ENCODE assay signal across 8 cellular contexts in the genomic region with DNA sequence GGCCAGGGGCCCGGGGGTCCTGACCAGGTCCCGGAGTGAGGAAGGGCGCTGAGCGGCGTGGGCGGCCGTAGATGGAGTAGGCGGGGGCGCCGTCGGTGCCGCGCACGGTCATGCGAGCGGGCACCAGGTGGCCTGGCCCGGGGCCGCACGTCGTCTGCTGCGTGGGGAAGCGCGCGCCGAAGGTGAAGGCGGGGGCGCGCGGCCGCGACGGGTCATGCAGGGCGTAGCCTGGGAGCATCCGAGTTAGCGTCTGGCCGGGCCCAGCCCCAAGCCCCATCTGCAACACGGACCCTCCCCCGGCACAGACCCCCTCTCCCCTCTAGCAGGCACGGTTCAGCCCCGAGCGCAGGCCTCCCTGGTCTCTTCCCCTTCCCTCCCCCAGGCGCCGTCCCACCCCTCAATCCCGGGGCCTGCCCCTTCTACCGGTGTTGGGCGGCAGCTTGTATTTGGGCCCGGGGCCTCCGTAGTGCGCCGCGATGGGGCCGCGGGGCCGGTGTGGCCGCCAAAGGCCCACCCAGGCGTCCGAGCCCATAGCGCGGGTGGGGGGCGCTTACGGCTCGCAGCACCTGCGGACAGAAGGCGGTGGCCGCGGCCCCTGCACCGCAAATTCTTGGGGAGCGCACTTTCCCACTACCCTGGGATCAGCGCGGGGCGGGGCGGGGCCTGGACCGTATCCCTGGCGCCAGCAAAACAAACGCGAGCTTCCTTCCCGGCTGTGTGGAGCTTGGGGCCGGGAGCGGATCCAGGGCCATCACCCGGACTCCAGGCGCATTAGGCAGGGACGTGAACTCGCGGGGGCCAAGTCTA. TPM values are rescaled to one million over a fixed set of nuclear protein-coding genes. Genes with fewer than 3 reads are reported as not detected.
DNase-seq lines count a peak whose midpoint lies in the region; ATAC-seq and TF ChIP-seq lines count a peak whose summit lies in the region.

No MANE protein-coding gene starts in this region.

- no peaks in the 10 kb centered on the region for H3K79me2 ChIP-seq in SK-N-SH (ENCODE audit: insufficient read depth)

- in situ Hi-C loops in astrocyte of the spinal cord (cut with HindIII; ENCODE audit: low sequenced_read_pairs) (no loop called here), gastrocnemius medialis (cut with MboI; ENCODE audit: low sequenced_read_pairs in 4 of 4) (no loop called here)

- ATAC-seq in HG02588 (IDR thresholded peaks at IDR 0.05; ENCODE audit: unreplicated experiment) (peak; percentile 17), gastrocnemius medialis (peak; percentile 38 to 40), GM21723 (IDR thresholded peaks at IDR 0.05; ENCODE audit: unreplicated experiment) (no peak), HG03521 (IDR thresholded peaks at IDR 0.05; ENCODE audit: unreplicated experiment) (no peak)

- H3K36me3 Mint-ChIP-seq in CD4-positive, alpha-beta memory T cell, result no peaks in the 10 kb centered on the region

- DNase-seq in CD4-positive, alpha-beta memory T cell, result peak; percentile 62 to 71 (median 66)
- peak; percentile 90 for DNase-seq in SK-N-SH
- DNase-seq in astrocyte of the spinal cord (ENCODE audit: low read depth, low spot score), result peak; percentile 50
- DNase-seq in iPS DF 6.9 (ENCODE audit: low read depth, low spot score), result no peak
- peak in 1 of 2 donors; percentile 57 for DNase-seq in gastrocnemius medialis

- TF ChIP-seq EP300 in SK-N-SH (IDR thresholded peaks at IDR 0.05; ENCODE audit: borderline replicate concordance in 1 of 2, low read depth in 1 of 2, low read length in 1 of 2), result no peak

- peak overlapping the region; percentile 29; the same call in 1 of the 2 replicates for H2AFZ ChIP-seq in SK-N-SH (ENCODE audit: low read depth)

- WGBS in SK-N-SH (ENCODE audit: low lambda C conversion rate), result 11% methylated on average over 14 of the region's 84 CpGs
- WGBS in iPS DF 6.9 (ENCODE audit: insufficient coverage, insufficient read length), result no CpG with 5 or more reads among the region's 84 CpGs

- TF ChIP-seq CTCF in SK-N-SH (IDR thresholded peaks at IDR 0.05), result no peak
- TF ChIP-seq CTCF in astrocyte of the spinal cord (IDR thresholded peaks at IDR 0.05; ENCODE audit: low read depth, low read length), result no peak
- no peak for TF ChIP-seq CTCF in gastrocnemius medialis (IDR thresholded peaks at IDR 0.05 in 4 of 5, conservative IDR thresholded peaks at IDR 0.05 in 1 of 5)

- peak in 1 of 2 donors; percentile 40 for TF ChIP-seq POLR2A in gastrocnemius medialis (IDR thresholded peaks at IDR 0.05)

- H3K4me2 ChIP-seq in SK-N-SH, result peak overlapping the region; percentile 92

- peak overlapping the region; percentile 62 for H3K9ac ChIP-seq in SK-N-SH

- peaks cover 14 to 51% (median 36%) of the 10 kb centered on the region in 4 donors for H3K4me1 Mint-ChIP-seq in CD4-positive, alpha-beta memory T cell

- no peaks in the 10 kb centered on the region for H3K27me3 ChIP-seq in CD4-positive, alpha-beta memory T cell (ENCODE audit: insufficient read depth, low read length)
- H3K27me3 ChIP-seq in SK-N-SH (ENCODE audit: insufficient read depth) (no peaks in the 10 kb centered on the region), iPS DF 6.9 (ENCODE audit: control insufficient read depth, insufficient read depth, low read length) (peaks cover 42% of the 10 kb centered on the region), gastrocnemius medialis (peaks cover 47 to 57% (median 50%) of the 10 kb centered on the region in 3 donors)

- H3K27ac Mint-ChIP-seq in CD4-positive, alpha-beta memory T cell, result peak overlapping the region; percentile 96 to 99 (median 97)

- H3F3A ChIP-seq in SK-N-SH (replicated peaks; ENCODE audit: insufficient read depth), result peaks cover 11% of the 10 kb centered on the region

- peaks cover 50% of the 10 kb centered on the region for H3K4me1 ChIP-seq in CD4-positive, alpha-beta memory T cell (ENCODE audit: insufficient read depth, low read length)
- H3K4me1 ChIP-seq in SK-N-SH (ENCODE audit: control insufficient read depth in 1 of 2, insufficient read depth in 2 of 2, low read depth in 1 of 2, low read length in 1 of 2) (peaks cover 0 to 17% of the 10 kb centered on the region in 2 experiments; a peak in 1 of 4 replicates), iPS DF 6.9 (ENCODE audit: control insufficient read depth, insufficient read depth, low read length) (peaks cover 7% of the 10 kb centered on the region), gastrocnemius medialis (peaks cover 8 to 13% of the 10 kb centered on the region in 2 donors)

- no peaks in the 10 kb centered on the region for H3K36me3 ChIP-seq in CD4-positive, alpha-beta memory T cell (ENCODE audit: insufficient read depth, low read length)
- no peaks in the 10 kb centered on the region for H3K36me3 ChIP-seq in SK-N-SH (replicated peaks in 1 of 2; ENCODE audit: control insufficient read depth in 1 of 2, insufficient read depth in 2 of 2, low read length in 1 of 2)
- H3K36me3 ChIP-seq in iPS DF 6.9 (ENCODE audit: control insufficient read depth, insufficient read depth, low read length), result no peaks in the 10 kb centered on the region; the same call in 1 of the 2 replicates
- H3K36me3 ChIP-seq in gastrocnemius medialis, result no peaks in the 10 kb centered on the region

- H4K20me1 ChIP-seq in SK-N-SH (ENCODE audit: insufficient read depth), result no peaks in the 10 kb centered on the region

- no peaks in the 10 kb centered on the region for H3K27me3 Mint-ChIP-seq in CD4-positive, alpha-beta memory T cell

- peak overlapping the region; percentile 76 to 94 for H3K4me3 ChIP-seq in CD4-positive, alpha-beta memory T cell (ENCODE audit: low read length in 2 of 2)
- H3K4me3 ChIP-seq in SK-N-SH (ENCODE audit: low read depth in 2 of 2, low read length in 1 of 2) (peak overlapping the region; percentile 54 to 59), astrocyte of the spinal cord (ENCODE audit: low read depth, low read length) (peak overlapping the region; percentile 16), iPS DF 6.9 (ENCODE audit: low read length) (peak overlapping the region; percentile 56), gastrocnemius medialis (peak overlapping the region; percentile 52 to 70 (median 58))

- intact Hi-C loops in CD4-positive, alpha-beta memory T cell (cut with micrococcal nuclease), result loop anchor here (1.0 kb wide), 1 partner anchor 8 kb away; no protein-coding TSS in a partner anchor
- intact Hi-C loops in gastrocnemius medialis (cut with DNase I; ENCODE audit: low total_unique reads), result no loop called here

- no peak for TF ChIP-seq RAD21 in SK-N-SH (IDR thresholded peaks at IDR 0.05; ENCODE audit: low read length)

- no peaks in the 10 kb centered on the region for H3K9me3 ChIP-seq in CD4-positive, alpha-beta memory T cell (ENCODE audit: control insufficient read depth in 1 of 2, low read length in 2 of 2)
- H3K9me3 ChIP-seq in SK-N-SH (no peaks in the 10 kb centered on the region), iPS DF 6.9 (ENCODE audit: control insufficient read depth, insufficient read depth, low read length) (no peaks in the 10 kb centered on the region), gastrocnemius medialis (no peaks in the 10 kb centered on the region)

- CTCF ChIA-PET in CD4-positive, alpha-beta memory T cell (lab: Charles Lee; ENCODE audit: partially characterized antibody), result no interaction called here
- CTCF ChIA-PET in SK-N-SH (lab: Yijun Ruan, JAX), result interaction anchor here (0.9 to 1.5 kb wide), 5 partner anchors 9 to 190 kb away, joined by 3 to 12 read pairs (median 3); a partner anchor contains a TSS

- peak overlapping the region; percentile 89 to 95 (median 92) for H3K4me3 Mint-ChIP-seq in CD4-positive, alpha-beta memory T cell

- H3K27ac ChIP-seq in CD4-positive, alpha-beta memory T cell (ENCODE audit: low read depth, low read length), result peak overlapping the region; percentile 96
- H3K27ac ChIP-seq in SK-N-SH (ENCODE audit: low read depth in 2 of 2, low read length in 1 of 2) (peak overlapping the region in 1 of 2 experiments; percentile 56; a peak in 1 of 4 replicates), iPS DF 6.9 (ENCODE audit: low read length) (no peak overlapping the region), gastrocnemius medialis (peak overlapping the region; percentile 79 to 86 (median 82))

- H3K9me3 Mint-ChIP-seq in CD4-positive, alpha-beta memory T cell, result peaks cover 0 to 2% (median 0%) of the 10 kb centered on the region in 8 donors

- POLR2A ChIA-PET in CD4-positive, alpha-beta memory T cell (lab: Charles Lee; ENCODE audit: partially characterized antibody), result interaction anchor here (1.0 to 9.5 kb wide), 10 partner anchors 6 to 89 kb away, joined by 3 to 321 read pairs (median 10); a partner anchor contains a TSS
- POLR2A ChIA-PET in SK-N-SH (lab: Yijun Ruan, JAX), result interaction anchor here (1.0 to 1.2 kb wide), 3 partner anchors 24 to 50 kb away, joined by 3 to 8 read pairs (median 3); a partner anchor contains a TSS

- no peaks in the 10 kb centered on the region for H3K9me2 ChIP-seq in SK-N-SH

RNA-seq across cellular contexts. Expression of a gene that starts 1.9 kb away (rescaled TPM):
- total RNA-seq in CD4-positive, alpha-beta memory T cell, result 10 to 100 TPM; 15.7 to 18.0 TPM
- 10 to 100 TPM; 22.0 to 30.9 TPM for polyA plus RNA-seq in CD4-positive, alpha-beta memory T cell
- 1.1 and 1.7 TPM in 2 replicates for polyA plus RNA-seq in SK-N-SH (2012; rRNA removed)
- polyA plus RNA-seq in SK-N-SH (2012; cell fraction: cytosol; rRNA removed), result 0.45 and 0.62 TPM in 2 replicates
- 5.0 and 11.0 TPM in 2 replicates for polyA plus RNA-seq in SK-N-SH (2012; cell fraction: nucleus; rRNA removed)
- 10 to 100 TPM in 3 of 4 donors, 1 to 10 TPM in 1; 8.8 to 15.8 (median 11.8) TPM for total RNA-seq in gastrocnemius medialis

RNA-seq across cellular contexts. Expression of a gene that starts 6.4 kb away (rescaled TPM):
- not detected for total RNA-seq in CD4-positive, alpha-beta memory T cell
- 1 to 10 TPM; 3.6 to 8.1 TPM for polyA plus RNA-seq in CD4-positive, alpha-beta memory T cell
- polyA plus RNA-seq in SK-N-SH (2012; rRNA removed), result 3.2 and 4.0 TPM in 2 replicates
- polyA plus RNA-seq in SK-N-SH (2012; cell fraction: cytosol; rRNA removed), result 0.82 and 1.5 TPM in 2 replicates
- polyA plus RNA-seq in SK-N-SH (2012; cell fraction: nucleus; rRNA removed), result 2.6 and 2.9 TPM in 2 replicates
- 1 to 10 TPM in 2 of 4 donors, not detected in 2; 1.0 to 2.3 TPM for total RNA-seq in gastrocnemius medialis

RNA-seq across cellular contexts. Expression of a gene that starts 13.9 kb away (rescaled TPM):
- total RNA-seq in CD4-positive, alpha-beta memory T cell, result 1 to 10 TPM; 7.0 to 7.5 TPM
- polyA plus RNA-seq in CD4-positive, alpha-beta memory T cell, result 1 to 10 TPM; 4.3 to 7.5 TPM
- 0.03 and 0.07 TPM in 2 replicates for polyA plus RNA-seq in SK-N-SH (2012; rRNA removed)
- polyA plus RNA-seq in SK-N-SH (2012; cell fraction: cytosol; rRNA removed), result 0.01 and 0.03 TPM in 2 replicates
- 0.37 and 0.38 TPM in 2 replicates for polyA plus RNA-seq in SK-N-SH (2012; cell fraction: nucleus; rRNA removed)
- total RNA-seq in gastrocnemius medialis, result not detected

RNA-seq across cellular contexts. Expression of a gene that starts 23.7 kb away (rescaled TPM):
- 10 to 100 TPM; 81.1 to 81.8 TPM for total RNA-seq in CD4-positive, alpha-beta memory T cell
- polyA plus RNA-seq in CD4-positive, alpha-beta memory T cell, result 10 to 100 TPM; 36.4 to 36.9 TPM
- polyA plus RNA-seq in SK-N-SH (2012; rRNA removed), result 21.1 and 22.4 TPM in 2 replicates
- polyA plus RNA-seq in SK-N-SH (2012; cell fraction: cytosol; rRNA removed), result 8.0 and 12.9 TPM in 2 replicates
- 54.6 and 65.2 TPM in 2 replicates for polyA plus RNA-seq in SK-N-SH (2012; cell fraction: nucleus; rRNA removed)
- total RNA-seq in gastrocnemius medialis, result 10 to 100 TPM; 19.0 to 29.3 (median 23.4) TPM

RNA-seq across cellular contexts. Expression of a gene that starts 24.2 kb away (rescaled TPM):
- 100 to 1,000 TPM; 152 to 155 TPM for total RNA-seq in CD4-positive, alpha-beta memory T cell
- polyA plus RNA-seq in CD4-positive, alpha-beta memory T cell, result 10 to 100 TPM; 21.7 to 33.8 TPM
- 34.3 and 42.8 TPM in 2 replicates for polyA plus RNA-seq in SK-N-SH (2012; rRNA removed)
- polyA plus RNA-seq in SK-N-SH (2012; cell fraction: cytosol; rRNA removed), result 5.5 and 11.9 TPM in 2 replicates
- polyA plus RNA-seq in SK-N-SH (2012; cell fraction: nucleus; rRNA removed), result 235 and 240 TPM in 2 replicates
- 10 to 100 TPM; 19.7 to 39.4 (median 26.9) TPM for total RNA-seq in gastrocnemius medialis

Comparison
In these comparisons a context has a peak if more than half of its experiments do, and no peak if none do; other contexts are left out.
1. H3K4me3 ChIP-seq: peak in every context shown above with its lines; median percentile 85 in CD4-positive, alpha-beta memory T cell; 58 in gastrocnemius medialis; 56 in SK-N-SH; 56 in iPS DF 6.9; 16 in astrocyte of the spinal cord.
2. ATAC-seq: peak in HG02588 (single experiment) and gastrocnemius medialis (2 of 2); none in GM21723 (single experiment) and HG03521 (single experiment).
3. RNA of a gene that starts 13.9 kb away (total RNA-seq): 7.0 to 7.5 TPM in CD4-positive, alpha-beta memory T cell; not detected in gastrocnemius medialis; every median in the first group is over 4 times any median in the second.